ENCODE assay signal across 23 cellular contexts in the genomic region with DNA sequence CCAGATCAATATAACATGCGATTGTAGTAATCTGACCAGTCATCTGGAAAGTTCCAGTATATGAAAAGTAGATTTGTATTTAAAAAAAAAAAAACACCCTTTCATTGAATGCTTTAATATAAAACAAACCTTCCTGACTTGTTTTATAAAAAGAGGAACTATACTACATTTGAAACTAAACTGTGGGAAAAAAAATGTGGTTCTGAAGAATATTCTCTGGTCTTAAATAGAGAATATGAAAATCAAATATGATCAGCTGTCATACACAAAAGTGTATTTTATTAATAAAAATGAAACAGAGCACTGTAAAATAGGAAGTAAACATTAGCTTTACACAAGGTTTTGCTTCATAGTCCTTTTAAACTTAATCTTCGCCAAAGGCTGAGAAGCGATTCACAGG.
"Had no signal": no experiment of that assay in that cellular context is flagged by ENCODE, and none has a peak within 500 bp of the region (broad histone marks: within the 10 kb centered on the region; RNA-seq: fewer than 3 reads in every experiment).

No MANE protein-coding gene starts in this region.

- H3K27ac Mint-ChIP-seq: activated naive CD4-positive, alpha-beta T cell treated with anti-CD3 and anti-CD28 coated beads, Interleukin-2, amount 10 ng/mL, durations not matched to agents 7 days and 5 days; immature natural killer cell; naive thymus-derived CD4-positive, alpha-beta T cell had no signal

- H3K36me3 Mint-ChIP-seq: activated naive CD4-positive, alpha-beta T cell treated with anti-CD3 and anti-CD28 coated beads, Interleukin-2, amount 10 ng/mL, durations not matched to agents 7 days and 5 days; immature natural killer cell had no signal

- H3K27ac ChIP-seq: foreskin keratinocyte, lower lobe of right lung, sigmoid colon, upper lobe of right lung had no signal

- H3K9me3 ChIP-seq: lower lobe of right lung, sigmoid colon, upper lobe of right lung had no signal

- H3K4me3 Mint-ChIP-seq: activated naive CD4-positive, alpha-beta T cell treated with anti-CD3 and anti-CD28 coated beads, Interleukin-2, amount 10 ng/mL, durations not matched to agents 7 days and 5 days; immature natural killer cell; naive thymus-derived CD4-positive, alpha-beta T cell; neural crest cell had no signal

- H3K4me3 ChIP-seq: lower lobe of right lung, sigmoid colon, upper lobe of right lung had no signal

- H3K27me3 ChIP-seq: foreskin keratinocyte, sigmoid colon, upper lobe of right lung had no signal

- H3K4me1 Mint-ChIP-seq: immature natural killer cell had no signal

- H3K36me3 ChIP-seq: lower lobe of right lung, sigmoid colon, upper lobe of right lung had no signal

- ATAC-seq: foreskin keratinocyte; left lobe of liver; lower lobe of right lung; naive thymus-derived CD4-positive, alpha-beta T cell; stimulated activated naive CD8-positive, alpha-beta T cell treated with anti-CD3 and anti-CD28 coated beads, Interleukin-15, Interleukin-2, amounts not matched to agents 100 U/mL and 50 U/mL, for 24 hours; upper lobe of right lung had no signal

- H3K4me1 ChIP-seq: upper lobe of right lung had no signal

- H3K9me3 Mint-ChIP-seq: activated naive CD4-positive, alpha-beta T cell treated with anti-CD3 and anti-CD28 coated beads, Interleukin-2, amount 10 ng/mL, durations not matched to agents 7 days and 5 days; immature natural killer cell had no signal

- DNase-seq: activated CD4-positive, alpha-beta T cell treated with anti-CD3 and anti-CD28 coated beads for 4 hours; activated CD4-positive, alpha-beta T cell treated with anti-CD3 and anti-CD28 coated beads, Interleukin-2, amount 50 U/mL, for 48 hours; activated CD4-positive, CD25-positive, alpha-beta regulatory T cell; activated CD8-positive, alpha-beta memory T cell treated with anti-CD3 and anti-CD28 coated beads, Interleukin-2, amount 50 U/mL, for 48 hours; activated effector memory CD4-positive, alpha-beta T cell treated with Interleukin-2 at 50 U/mL for 16 hours; activated naive CD4-positive, alpha-beta T cell treated with anti-CD3 and anti-CD28 coated beads, Interleukin-2, amount 10 ng/mL, durations not matched to agents 7 days and 5 days; activated T-cell treated with anti-CD3 and anti-CD28 coated beads, Interleukin-2, amount 50 U/mL, for 48 hours; amygdala; cortex of kidney; erythroblast; foreskin keratinocyte; immature natural killer cell; lower lobe of right lung; naive thymus-derived CD4-positive, alpha-beta T cell; occipital lobe; retina; sigmoid colon; stimulated activated CD4-positive, alpha-beta T cell treated with anti-CD3 and anti-CD28 coated beads, Interleukin-4, amount 100 ng/mL, for 1 hour; stimulated activated naive CD8-positive, alpha-beta T cell treated with anti-CD3 and anti-CD28 coated beads, Interleukin-15, Interleukin-2, amounts not matched to agents 100 U/mL and 50 U/mL, for 24 hours; T-helper 1 cell; upper lobe of right lung had no signal
